ENCODE assay signal across 8 cellular contexts in genomic region chr6:8180327-8181161, GRCh38.
DNase-seq lines count a peak whose midpoint lies in the region; ATAC-seq and TF ChIP-seq lines count a peak whose summit lies in the region.

No MANE protein-coding gene starts in this region.

- CTCF ChIA-PET in IMR-90 (lab: Yijun Ruan, JAX), result interaction anchor here (1.8 kb wide), 2 partner anchors 38 to 49 kb away, joined by 7 to 12 read pairs; no protein-coding TSS in a partner anchor

- H4K91ac ChIP-seq in IMR-90 (ENCODE audit: insufficient read depth, low read depth, low read length), result peak overlapping the region; percentile 86

- peaks cover 19% of the 10 kb centered on the region for H3K4me1 ChIP-seq in IMR-90 (ENCODE audit: control insufficient read depth, insufficient read depth, low read length)
- peaks cover 0 to 36% (median 4%) of the 10 kb centered on the region in 4 donors for H3K4me1 ChIP-seq in tibial nerve

- peak overlapping the region; percentile 56 for H3K4me2 ChIP-seq in IMR-90 (ENCODE audit: low read depth, low read length)

- H4K8ac ChIP-seq in IMR-90 (ENCODE audit: low read depth in 2 of 2, low read length in 2 of 2), result peak overlapping the region; percentile 26 to 68

- H3K79me1 ChIP-seq in IMR-90 (ENCODE audit: low read depth in 1 of 2, low read length in 2 of 2), result no peaks in the 10 kb centered on the region

- 40% methylated on average over 1 of the region's 11 CpGs; no CpG with 5 or more reads in 1 of the 2 experiments for WGBS in IMR-90 (ENCODE audit: extremely low coverage in 2 of 2, insufficient read length in 1 of 2), 2 experiments
- WGBS in tibial nerve, 2 donors, result 37 to 43% methylated on average over 11 of the region's 11 CpGs

- dilution Hi-C loops in IMR-90 (cut with HindIII; ENCODE audit: low sequenced_read_pairs, unreplicated experiment), result no loop called here

- intact Hi-C loops in IMR-90 (cut with micrococcal nuclease), result loop anchor here (5.0 kb wide), 1 partner anchor 48 kb away; no protein-coding TSS in a partner anchor

- no peak overlapping the region for H3K9ac ChIP-seq in IMR-90 (ENCODE audit: low read depth, low read length)

- H4K20me1 ChIP-seq in IMR-90 (ENCODE audit: insufficient read depth, low read length), result no peaks in the 10 kb centered on the region

- peak overlapping the region; percentile 81; the same call in 1 of the 2 replicates for H3K23ac ChIP-seq in IMR-90 (ENCODE audit: low read depth, low read length)

- in situ Hi-C loops in IMR-90 (cut with MboI; ENCODE audit: low sequenced_read_pairs), result no loop called here
- in situ Hi-C loops in T47D (cut with HindIII; ENCODE audit: low pct_unique_long_range_greater_than_20kb, low sequenced_read_pairs), result no loop called here

- TF ChIP-seq POLR2A in IMR-90 (IDR thresholded peaks at IDR 0.05; ENCODE audit: low read depth, low read length) (no peak), tibial nerve (IDR thresholded peaks at IDR 0.05) (no peak)

- peak overlapping the region; percentile 22 for H3K56ac ChIP-seq in IMR-90 (ENCODE audit: extremely low read depth, insufficient read depth, low read length)

- DNase-seq in AG09319 (ENCODE audit: extremely low read depth, low read depth) (peak; percentile 34), IMR-90 (peak; percentile 81), T47D (ENCODE audit: low read depth in 1 of 2, low spot score in 1 of 2) (peak; percentile 25 to 30), medulla oblongata (ENCODE audit: extremely low spot score) (peak; percentile 3), KG1 (lab: John Stamatoyannopoulos, UW) (no peak), UCSD-AML1 (lab: John Stamatoyannopoulos, UW; ENCODE audit: unreplicated experiment) (no peak), tibial nerve (ENCODE audit: low spot score in 2 of 2) (no peak)
- DNase-seq in activated CD4-positive, alpha-beta T cell treated with anti-CD3 and anti-CD28 coated beads, Interleukin-2, amount 50 U/mL, for 1 hour, result no peak

- H2AK5ac ChIP-seq in IMR-90 (ENCODE audit: low read depth, low read length), result peak overlapping the region; percentile 85; the same call in 1 of the 2 replicates

- peak overlapping the region; percentile 95 for H3K18ac ChIP-seq in IMR-90 (ENCODE audit: low read depth, low read length)

- peak overlapping the region; percentile 79 for H2BK5ac ChIP-seq in IMR-90 (ENCODE audit: low read depth, low read length, poor library complexity, severe bottlenecking)

- peaks cover 7% of the 10 kb centered on the region for H3K9me1 ChIP-seq in IMR-90 (ENCODE audit: insufficient read depth, low read length)

- peak overlapping the region; percentile 91; the same call in 2 of the 3 replicates for H2BK15ac ChIP-seq in IMR-90 (ENCODE audit: low read depth, low read length)

- POLR2A ChIA-PET in IMR-90 (lab: Charles Lee; ENCODE audit: unreplicated experiment), result interaction anchor here (0.7 kb wide), 1 partner anchor 57 kb away, joined by 3 read pairs; no protein-coding TSS in a partner anchor

- TF ChIP-seq CTCF in AG09319 (IDR thresholded peaks at IDR 0.05; ENCODE audit: low read depth, low read length), result no peak
- no peak for TF ChIP-seq CTCF in IMR-90 (conservative IDR thresholded peaks at IDR 0.05; ENCODE audit: low read depth, low read length)
- no peak for TF ChIP-seq CTCF in tibial nerve (IDR thresholded peaks at IDR 0.05)

- peak overlapping the region; percentile 83 for H4K5ac ChIP-seq in IMR-90 (ENCODE audit: low read depth, low read length)

- ATAC-seq in IMR-90 (ENCODE audit: low read depth), result peak; percentile 93

- peak; percentile 19; the same call in 1 of the 2 replicates for TF ChIP-seq RAD21 in IMR-90 (IDR thresholded peaks at IDR 0.05; ENCODE audit: low read length)

- H3K36me3 ChIP-seq in IMR-90 (ENCODE audit: control insufficient read depth, insufficient read depth, low read length) (no peaks in the 10 kb centered on the region), tibial nerve (no peaks in the 10 kb centered on the region)

- peak overlapping the region; percentile 66 for H2AK9ac ChIP-seq in IMR-90 (replicated peaks; ENCODE audit: low read depth, low read length, poor library complexity)

- peak overlapping the region; percentile 50; the same call in 1 of the 2 replicates for H3K14ac ChIP-seq in IMR-90 (replicated peaks; ENCODE audit: low read depth, low read length)

- peak overlapping the region; percentile 67 for H2AFZ ChIP-seq in IMR-90 (replicated peaks; ENCODE audit: low read length, poor library complexity)

- H3K27ac ChIP-seq in IMR-90 (ENCODE audit: insufficient read depth, low read length) (peak overlapping the region; percentile 82; the same call in 1 of the 2 replicates), tibial nerve (no peak overlapping the region)

- H2BK120ac ChIP-seq in IMR-90 (ENCODE audit: low read depth, low read length), result peak overlapping the region; percentile 95

- H2BK20ac ChIP-seq in IMR-90 (ENCODE audit: low read depth, low read length), result peak overlapping the region; percentile 94

- H3K27me3 ChIP-seq in IMR-90 (ENCODE audit: control insufficient read depth, insufficient read depth, low read length) (no peaks in the 10 kb centered on the region), tibial nerve (no peaks in the 10 kb centered on the region)

- BruUV-seq in IMR-90 (replicated peaks; lab: Mats Ljungman, UMichigan), result no TSS peak

- no peak for TF ChIP-seq EP300 in tibial nerve (IDR thresholded peaks at IDR 0.05)

- H3K9me3 ChIP-seq in IMR-90 (ENCODE audit: control insufficient read depth, insufficient read depth, low read length), result no peaks in the 10 kb centered on the region
- no peaks in the 10 kb centered on the region for H3K9me3 ChIP-seq in tibial nerve

- peak overlapping the region; percentile 92 for H3K4ac ChIP-seq in IMR-90 (ENCODE audit: low read depth, low read length)

- H3K4me3 ChIP-seq in IMR-90 (ENCODE audit: insufficient read depth, low read depth, low read length) (no peak overlapping the region), tibial nerve (no peak overlapping the region)

TF ChIP-seq in IMR-90, 13 proteins besides CTCF, POLR2A, EP300 and RAD21:
- no peak for TF ChIP-seq RFX5 (IDR thresholded peaks at IDR 0.05; ENCODE audit: low read depth, low read length)
- no peak for TF ChIP-seq CHD1 (IDR thresholded peaks at IDR 0.05; ENCODE audit: low read depth, low read length)
- TF ChIP-seq MAZ (IDR thresholded peaks at IDR 0.05; ENCODE audit: borderline replicate concordance, low read depth, low read length), result no peak
- TF ChIP-seq NFE2L2 (IDR thresholded peaks at IDR 0.05; ENCODE audit: low read depth, low read length), result no peak
- no peak for TF ChIP-seq CEBPB (IDR thresholded peaks at IDR 0.05; ENCODE audit: low read depth, low read length)
- no peak for TF ChIP-seq SMC3 (IDR thresholded peaks at IDR 0.05; ENCODE audit: low read depth, low read length)
- TF ChIP-seq BHLHE40 (IDR thresholded peaks at IDR 0.05; ENCODE audit: low read depth, low read length), result 0 out of 2 replicates have a peak, but pooled peaks have one; percentile 4
- TF ChIP-seq MAFK (IDR thresholded peaks at IDR 0.05; ENCODE audit: low read depth, low read length), result no peak
- TF ChIP-seq MXI1 (IDR thresholded peaks at IDR 0.05; ENCODE audit: borderline replicate concordance, low read depth, low read length), result no peak
- 0 out of 2 replicates have a peak, but pooled peaks have one; percentile 21 for TF ChIP-seq FOS (IDR thresholded peaks at IDR 0.05; ENCODE audit: low read depth, low read length)
- no peak for TF ChIP-seq ELK1 (IDR thresholded peaks at IDR 0.05; ENCODE audit: borderline replicate concordance, low read depth, low read length)
- peak; percentile 67 for TF ChIP-seq RCOR1 (IDR thresholded peaks at IDR 0.05; ENCODE audit: insufficient replicate concordance, low read length)
- no peak for TF ChIP-seq USF2 (IDR thresholded peaks at IDR 0.05; ENCODE audit: low read depth, low read length)

Comparison
In these comparisons a context has a peak if more than half of its experiments do, and no peak if none do; other contexts are left out.
1. DNase-seq: peak in AG09319 (single experiment), IMR-90 (single experiment), T47D (2 of 2) and medulla oblongata (single experiment); none in KG1 (single experiment), activated CD4-positive, alpha-beta T cell treated with anti-CD3 and anti-CD28 coated beads, Interleukin-2, amount 50 U/mL, for 1 hour (single experiment), UCSD-AML1 (single experiment) and tibial nerve (0 of 2).